26 cellular contexts compared by ENCODE assay signal in genomic region chr12:88594780-88595179, GRCh38. TPM values are rescaled to one million over a fixed set of nuclear protein-coding genes. Genes with fewer than 3 reads are reported as not detected.
"Had no signal": no experiment of that assay in that cellular context is flagged by ENCODE, and none has a peak within 500 bp of the region (broad histone marks: within the 10 kb centered on the region; RNA-seq: fewer than 3 reads in every experiment).

No MANE protein-coding gene starts in this region.

- H3K36me3 ChIP-seq: brain microvascular endothelial cell, esophagus squamous epithelium, gastroesophageal sphincter had no signal

- H3K36me3 Mint-ChIP-seq: activated CD4-positive, alpha-beta memory T cell treated with anti-CD3 and anti-CD28 coated beads for 36 hours; activated CD8-positive, alpha-beta memory T cell treated with anti-CD3 and anti-CD28 coated beads, Interleukin-2, amount 10 ng/mL, durations not matched to agents 7 days and 5 days; activated naive CD4-positive, alpha-beta T cell treated with anti-CD3 and anti-CD28 coated beads, Interleukin-2, amount 50 U/mL, for 24 hours; activated naive CD8-positive, alpha-beta T cell treated with anti-CD3 and anti-CD28 coated beads, Interleukin-2, amount 10 ng/mL, durations not matched to agents 7 days and 5 days had no signal

- H3K4me3 Mint-ChIP-seq: activated CD4-positive, alpha-beta memory T cell treated with anti-CD3 and anti-CD28 coated beads for 36 hours; activated CD4-positive, alpha-beta T cell treated with anti-CD3 and anti-CD28 coated beads for 36 hours; activated CD4-positive, alpha-beta T cell treated with anti-CD3 and anti-CD28 coated beads, Interleukin-2, amount 10 ng/mL, durations not matched to agents 24 days and 14 days; activated CD8-positive, alpha-beta memory T cell treated with anti-CD3 and anti-CD28 coated beads, Interleukin-2, amount 10 ng/mL, durations not matched to agents 7 days and 5 days; activated CD8-positive, alpha-beta T cell treated with anti-CD3 and anti-CD28 coated beads, Interleukin-2, amount 10 ng/mL, durations not matched to agents 7 days and 5 days; activated naive CD4-positive, alpha-beta T cell treated with anti-CD3 and anti-CD28 coated beads for 36 hours; activated naive CD4-positive, alpha-beta T cell treated with anti-CD3 and anti-CD28 coated beads, Interleukin-2, amount 50 U/mL, for 24 hours; activated naive CD8-positive, alpha-beta T cell treated with anti-CD3 and anti-CD28 coated beads, Interleukin-2, amount 10 ng/mL, durations not matched to agents 7 days and 5 days; activated T-helper 1 cell treated with anti-CD3 and anti-CD28 coated beads, Interleukin-12 subunit alpha, Interleukin-12 subunit beta, Interleukin-2, Interleukin-4 antibody, amounts not matched to agents 30 ng/mL and 10 ng/mL and 1 ng/mL, durations not matched to agents 14 hours and 24 hours and 36 hours; central memory CD8-positive, alpha-beta T cell had no signal

- H3K27me3 Mint-ChIP-seq: activated CD4-positive, alpha-beta memory T cell treated with anti-CD3 and anti-CD28 coated beads for 36 hours; activated CD4-positive, alpha-beta T cell treated with anti-CD3 and anti-CD28 coated beads for 36 hours; activated CD4-positive, alpha-beta T cell treated with anti-CD3 and anti-CD28 coated beads, Interleukin-2, amount 10 ng/mL, durations not matched to agents 24 days and 14 days; activated naive CD4-positive, alpha-beta T cell treated with anti-CD3 and anti-CD28 coated beads, Interleukin-2, amount 50 U/mL, for 24 hours; activated naive CD8-positive, alpha-beta T cell treated with anti-CD3 and anti-CD28 coated beads, Interleukin-2, amount 10 ng/mL, durations not matched to agents 7 days and 5 days; central memory CD8-positive, alpha-beta T cell had no signal

- DNase-seq: activated CD4-positive, alpha-beta memory T cell treated with anti-CD3 and anti-CD28 coated beads for 36 hours; activated CD4-positive, alpha-beta T cell treated with anti-CD3 and anti-CD28 coated beads for 36 hours; activated CD4-positive, alpha-beta T cell treated with anti-CD3 and anti-CD28 coated beads, Interleukin-2, amount 10 ng/mL, durations not matched to agents 24 days and 14 days; activated CD4-positive, CD25-positive, alpha-beta regulatory T cell; activated CD4-positive, CD25-positive, alpha-beta regulatory T cell treated with anti-CD3 and anti-CD28 coated beads, Interleukin-2, amount 50 U/mL, for 72 hours; activated CD8-positive, alpha-beta memory T cell treated with anti-CD3 and anti-CD28 coated beads, Interleukin-2, amount 10 ng/mL, durations not matched to agents 7 days and 5 days; activated CD8-positive, alpha-beta memory T cell treated with anti-CD3 and anti-CD28 coated beads, Interleukin-2, amount 50 U/mL, for 4 hours; activated CD8-positive, alpha-beta T cell treated with anti-CD3 and anti-CD28 coated beads, Interleukin-2, amount 10 ng/mL, durations not matched to agents 7 days and 5 days; activated effector memory CD4-positive, alpha-beta T cell treated with anti-CD3 and anti-CD28 coated beads, Interleukin-2, amount 50 U/mL, for 16 hours; activated naive CD4-positive, alpha-beta T cell treated with anti-CD3 and anti-CD28 coated beads for 36 hours; activated naive CD8-positive, alpha-beta T cell treated with anti-CD3 and anti-CD28 coated beads, Interleukin-2, amount 10 ng/mL, durations not matched to agents 7 days and 5 days; activated T-cell treated with anti-CD3 and anti-CD28 coated beads, Interleukin-2, amount 50 U/mL, for 1 hour; activated T-cell treated with anti-CD3 and anti-CD28 coated beads, Interleukin-2, amount 50 U/mL, for 48 hours; anterior cingulate cortex; brain microvascular endothelial cell; effector CD8-positive, alpha-beta T cell; esophagus squamous epithelium; foreskin melanocyte; T-helper 2 cell had no signal

- H3K27me3 ChIP-seq: brain microvascular endothelial cell, esophagus squamous epithelium, gastroesophageal sphincter had no signal

- H3K4me3 ChIP-seq: esophagus squamous epithelium, gastroesophageal sphincter had no signal

- H3K9me3 ChIP-seq: esophagus squamous epithelium, gastroesophageal sphincter had no signal

- H3K27ac ChIP-seq: brain microvascular endothelial cell, epithelial cell of prostate, esophagus squamous epithelium, gastroesophageal sphincter had no signal

- H3K9me3 Mint-ChIP-seq: activated CD4-positive, alpha-beta memory T cell treated with anti-CD3 and anti-CD28 coated beads for 36 hours; activated CD4-positive, alpha-beta T cell treated with anti-CD3 and anti-CD28 coated beads, Interleukin-2, amount 10 ng/mL, durations not matched to agents 24 days and 14 days; activated naive CD4-positive, alpha-beta T cell treated with anti-CD3 and anti-CD28 coated beads for 36 hours; activated naive CD8-positive, alpha-beta T cell treated with anti-CD3 and anti-CD28 coated beads, Interleukin-2, amount 10 ng/mL, durations not matched to agents 7 days and 5 days; activated T-helper 1 cell treated with anti-CD3 and anti-CD28 coated beads, Interleukin-12 subunit alpha, Interleukin-12 subunit beta, Interleukin-2, Interleukin-4 antibody, amounts not matched to agents 30 ng/mL and 10 ng/mL and 1 ng/mL, durations not matched to agents 14 hours and 24 hours and 36 hours; central memory CD8-positive, alpha-beta T cell had no signal

- H3K4me1 ChIP-seq: esophagus squamous epithelium, gastroesophageal sphincter had no signal

- ATAC-seq: activated CD4-positive, alpha-beta T cell treated with anti-CD3 and anti-CD28 coated beads for 36 hours; activated CD8-positive, alpha-beta memory T cell treated with anti-CD3 and anti-CD28 coated beads, Interleukin-2, amount 10 ng/mL, durations not matched to agents 7 days and 5 days; activated CD8-positive, alpha-beta T cell treated with anti-CD3 and anti-CD28 coated beads, Interleukin-2, amount 10 ng/mL, durations not matched to agents 7 days and 5 days; gastroesophageal sphincter had no signal

- H3K4me1 Mint-ChIP-seq: activated CD4-positive, alpha-beta T cell treated with anti-CD3 and anti-CD28 coated beads for 36 hours; activated CD4-positive, alpha-beta T cell treated with anti-CD3 and anti-CD28 coated beads, Interleukin-2, amount 10 ng/mL, durations not matched to agents 24 days and 14 days; activated CD8-positive, alpha-beta memory T cell treated with anti-CD3 and anti-CD28 coated beads, Interleukin-2, amount 10 ng/mL, durations not matched to agents 7 days and 5 days; activated naive CD4-positive, alpha-beta T cell treated with anti-CD3 and anti-CD28 coated beads, Interleukin-2, amount 50 U/mL, for 24 hours; activated naive CD8-positive, alpha-beta T cell treated with anti-CD3 and anti-CD28 coated beads, Interleukin-2, amount 10 ng/mL, durations not matched to agents 7 days and 5 days; central memory CD8-positive, alpha-beta T cell had no signal

- H3K27ac Mint-ChIP-seq: activated CD4-positive, alpha-beta memory T cell treated with anti-CD3 and anti-CD28 coated beads for 36 hours; activated CD4-positive, alpha-beta T cell treated with anti-CD3 and anti-CD28 coated beads for 36 hours; activated CD4-positive, alpha-beta T cell treated with anti-CD3 and anti-CD28 coated beads, Interleukin-2, amount 10 ng/mL, durations not matched to agents 24 days and 14 days; activated CD8-positive, alpha-beta memory T cell treated with anti-CD3 and anti-CD28 coated beads, Interleukin-2, amount 10 ng/mL, durations not matched to agents 7 days and 5 days; activated CD8-positive, alpha-beta T cell treated with anti-CD3 and anti-CD28 coated beads, Interleukin-2, amount 10 ng/mL, durations not matched to agents 7 days and 5 days; activated naive CD4-positive, alpha-beta T cell treated with anti-CD3 and anti-CD28 coated beads for 36 hours; activated naive CD4-positive, alpha-beta T cell treated with anti-CD3 and anti-CD28 coated beads, Interleukin-2, amount 50 U/mL, for 24 hours; activated naive CD8-positive, alpha-beta T cell treated with anti-CD3 and anti-CD28 coated beads, Interleukin-2, amount 10 ng/mL, durations not matched to agents 7 days and 5 days; activated T-helper 1 cell treated with anti-CD3 and anti-CD28 coated beads, Interleukin-12 subunit alpha, Interleukin-12 subunit beta, Interleukin-2, Interleukin-4 antibody, amounts not matched to agents 30 ng/mL and 10 ng/mL and 1 ng/mL, durations not matched to agents 14 hours and 24 hours and 36 hours; activated T-helper 2 cell treated with anti-CD3 and anti-CD28 coated beads, Interferon-gamma antibody, Interleukin-2, Interleukin-4, amounts not matched to agents 10 μg/mL and 5 μg/mL and 100 μg/mL, durations not matched to agents 14 hours and 24 hours and 36 hours had no signal

RNA-seq across cellular contexts. Expression of gene KITLG, which starts 14.5 kb away (rescaled TPM):
- total RNA-seq: activated CD8-positive, alpha-beta T cell treated with anti-CD3 and anti-CD28 coated beads, Interleukin-2, amount 10 ng/mL, durations not matched to agents 7 days and 5 days; activated T-helper 1 cell treated with anti-CD3 and anti-CD28 coated beads, Interleukin-12 subunit alpha, Interleukin-12 subunit beta, Interleukin-2, Interleukin-4 antibody, amounts not matched to agents 30 ng/mL and 10 ng/mL and 1 ng/mL, durations not matched to agents 14 hours and 24 hours and 36 hours; T-helper 1 cell treated with Interleukin-12 subunit alpha and Interleukin-12 subunit beta and Interleukin-4 antibody, amounts not matched to agents 30 ng/mL and 1 ng/mL, for 36 hours had no signal
